Comparison of ENCODE assay signal across 14 cellular contexts in the genomic region with DNA sequence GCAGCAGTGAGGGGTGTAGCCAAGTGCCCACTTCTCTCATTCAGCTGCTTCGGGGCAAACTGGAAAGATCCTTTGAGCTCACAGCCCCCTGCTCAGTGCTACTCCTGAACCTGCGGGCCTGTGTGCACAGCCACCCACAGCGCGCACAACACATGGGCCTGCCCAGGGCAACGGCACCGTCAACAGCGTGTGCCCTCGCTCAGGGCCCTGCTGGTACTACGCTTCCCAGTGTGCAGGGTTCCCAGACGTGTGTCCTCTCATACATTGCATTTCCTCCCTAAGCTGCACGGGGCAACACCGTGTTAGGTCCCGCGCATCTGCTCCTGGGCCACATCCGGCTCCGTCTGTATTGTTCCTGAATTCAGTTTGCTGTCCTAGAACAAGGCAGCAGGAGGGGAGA.
"Had no signal": no experiment of that assay in that cellular context is flagged by ENCODE, and none has a peak within 500 bp of the region (broad histone marks: within the 10 kb centered on the region; RNA-seq: fewer than 3 reads in every experiment).

No MANE protein-coding gene starts in this region.

- H3K4me3 ChIP-seq: ascending aorta, ovary, transverse colon had no signal

- ATAC-seq: activated CD4-positive, alpha-beta T cell treated with anti-CD3 and anti-CD28 coated beads for 36 hours; T-cell had no signal

- H3K9me3 ChIP-seq: ascending aorta, ovary, transverse colon had no signal

- H3K27ac ChIP-seq: ascending aorta, ovary, WERI-Rb-1 had no signal

- H3K27me3 ChIP-seq: ascending aorta, ovary, transverse colon had no signal

- H3K36me3 ChIP-seq: ovary had no signal

- DNase-seq: activated CD4-positive, alpha-beta memory T cell treated with anti-CD3 and anti-CD28 coated beads for 36 hours; activated CD4-positive, alpha-beta T cell treated with anti-CD3 and anti-CD28 coated beads for 36 hours; activated naive CD4-positive, alpha-beta T cell treated with anti-CD3 and anti-CD28 coated beads, Interleukin-2, amount 10 ng/mL, durations not matched to agents 7 days and 5 days; activated T-cell treated with anti-CD3 and anti-CD28 coated beads, Interleukin-2, amount 50 U/mL, for 24 hours; foreskin fibroblast; midbrain; ovary; stimulated activated CD4-positive, alpha-beta T cell treated with anti-CD3 and anti-CD28 coated beads, Interleukin-15, amount 100 ng/mL, for 24 hours; stimulated activated CD4-positive, alpha-beta T cell treated with anti-CD3 and anti-CD28 coated beads, Interleukin-4, amount 100 ng/mL, for 1 hour; stimulated activated naive CD4-positive, alpha-beta T cell; T-cell; transverse colon; WERI-Rb-1 had no signal
